26 cellular contexts compared by ENCODE assay signal in the genomic region with DNA sequence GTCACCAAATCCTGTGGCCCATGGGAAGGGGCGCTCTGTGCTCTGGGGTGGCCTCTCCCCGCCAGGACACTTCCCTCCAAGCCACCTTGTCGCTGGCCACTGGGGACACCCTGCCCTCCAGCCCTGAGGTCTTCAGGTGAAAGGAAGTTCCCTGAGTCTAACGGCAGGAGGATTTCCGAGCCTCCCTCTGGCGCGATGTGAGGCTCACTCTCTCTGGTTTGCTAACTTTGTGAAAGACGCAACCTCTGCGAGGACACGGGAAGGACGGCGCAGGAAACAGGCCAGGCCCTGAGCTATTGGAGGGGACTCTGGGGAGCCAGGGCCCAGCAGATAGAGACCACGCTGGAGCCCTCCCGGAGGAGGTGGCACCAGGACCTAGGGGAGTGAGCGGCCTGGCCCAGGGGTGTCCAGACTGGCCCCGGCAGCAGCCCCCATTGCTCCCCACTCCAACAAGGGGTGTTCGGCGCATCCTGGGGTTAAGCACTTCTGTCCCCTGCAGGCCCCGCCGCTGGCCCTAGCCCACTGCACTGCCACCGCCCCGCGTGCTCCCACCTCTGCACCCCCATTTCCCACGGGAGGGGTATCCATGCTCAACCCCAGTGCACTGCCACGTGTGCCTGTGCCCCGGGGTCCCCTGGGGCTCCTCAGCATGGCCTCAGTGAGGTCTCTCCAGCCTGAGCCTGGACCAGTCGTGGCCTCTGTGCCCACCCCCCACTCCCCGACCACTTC.
A peak's percentile ranks its signal among the peaks of the same experiment; 100 is the strongest.
DNase-seq lines count a peak whose midpoint lies in the region; ATAC-seq and TF ChIP-seq lines count a peak whose summit lies in the region.
"Had no signal": no experiment of that assay in that cellular context is flagged by ENCODE, and none has a peak within 500 bp of the region (broad histone marks: within the 10 kb centered on the region; RNA-seq: fewer than 3 reads in every experiment).

No MANE protein-coding gene starts in this region.

- intact Hi-C loops in ascending aorta (cut with DNase I), result no loop called here

- H2AFZ ChIP-seq in SK-N-SH (ENCODE audit: low read depth), result no peak overlapping the region
- H2AFZ ChIP-seq in hepatocyte, result no peak overlapping the region
- H2AFZ ChIP-seq in parathyroid adenoma, result no peak overlapping the region

- TF ChIP-seq POLR2A in NB4 (IDR thresholded peaks at IDR 0.05; ENCODE audit: extremely low read depth, insufficient read length), result no peak

- DNase-seq in SK-N-SH (peak; percentile 48), NB4 (ENCODE audit: low read depth) (peak; percentile 52), hepatocyte (ENCODE audit: low spot score) (peak; percentile 4), GOT3 (lab: John Stamatoyannopoulos, UW) (no peak), ascending aorta (ENCODE audit: low spot score in 2 of 2) (no peak), NCI-H345 (lab: John Stamatoyannopoulos, UW) (no peak)
- DNase-seq: activated CD4-positive, alpha-beta T cell treated with anti-CD3 and anti-CD28 coated beads for 48 hours; central memory CD4-positive, alpha-beta T cell; HCEC 1CT; heart right ventricle; midbrain; NCI-H1105; NCI-H2029; NCI-H2227 treated with DMSO at 0.1 percent for 48 hours; NCI-H748 treated with DMSO at 0.1 percent for 48 hours; nephron progenitor cell; RPMI8226 had no signal

- no peak for TF ChIP-seq RAD21 in SK-N-SH (IDR thresholded peaks at IDR 0.05; ENCODE audit: low read length)

- H3K9me2 ChIP-seq in SK-N-SH (no peaks in the 10 kb centered on the region), hepatocyte (replicated peaks; ENCODE audit: insufficient read depth) (no peaks in the 10 kb centered on the region)

- no peak overlapping the region for H3K27ac ChIP-seq in SK-N-SH (ENCODE audit: low read depth in 2 of 2, low read length in 1 of 2)
- H3K27ac ChIP-seq in hepatocyte, result no peak overlapping the region
- no peak overlapping the region for H3K27ac ChIP-seq in parathyroid adenoma
- no peak overlapping the region for H3K27ac ChIP-seq in ascending aorta
- H3K27ac ChIP-seq: 22Rv1, epithelial cell of prostate, heart right ventricle, left lung, prostate gland, VCaP had no signal

- WGBS in SK-N-SH (ENCODE audit: low lambda C conversion rate), result 93% methylated on average over 19 of the region's 28 CpGs
- WGBS in hepatocyte (ENCODE audit: low lambda C conversion rate, missing lambda C conversion rate), result 92% methylated on average over 23 of the region's 28 CpGs

- H4K20me1 ChIP-seq in SK-N-SH (ENCODE audit: insufficient read depth) (no peaks in the 10 kb centered on the region), hepatocyte (ENCODE audit: insufficient read depth, poor library complexity, severe bottlenecking) (no peaks in the 10 kb centered on the region)

- H3K4me2 ChIP-seq in SK-N-SH (no peak overlapping the region), hepatocyte (no peak overlapping the region), parathyroid adenoma (ENCODE audit: low read length) (peak overlapping the region; percentile 39)

- peaks cover 11% of the 10 kb centered on the region for H3F3A ChIP-seq in SK-N-SH (replicated peaks; ENCODE audit: insufficient read depth)

- H3K4me1 ChIP-seq in SK-N-SH (ENCODE audit: control insufficient read depth in 1 of 2, insufficient read depth in 2 of 2, low read depth in 1 of 2, low read length in 1 of 2), result no peaks in the 10 kb centered on the region
- H3K4me1 ChIP-seq in hepatocyte (ENCODE audit: insufficient read depth), result no peaks in the 10 kb centered on the region
- H3K4me1 ChIP-seq in parathyroid adenoma, result no peaks in the 10 kb centered on the region
- no peaks in the 10 kb centered on the region for H3K4me1 ChIP-seq in ascending aorta
- H3K4me1 ChIP-seq: heart right ventricle, left lung, prostate gland had no signal

- CTCF ChIA-PET in SK-N-SH (lab: Yijun Ruan, JAX), result interaction anchor here (1.3 kb wide), 1 partner anchor 615 kb away, joined by 3 read pairs; no protein-coding TSS in a partner anchor

- H3K36me3 ChIP-seq in SK-N-SH (replicated peaks in 1 of 2; ENCODE audit: control insufficient read depth in 1 of 2, insufficient read depth in 2 of 2, low read length in 1 of 2) (no peaks in the 10 kb centered on the region), hepatocyte (replicated peaks; ENCODE audit: insufficient read depth, low read depth) (no peaks in the 10 kb centered on the region), parathyroid adenoma (ENCODE audit: control insufficient read depth, insufficient read depth, low read length) (no peaks in the 10 kb centered on the region), ascending aorta (peaks cover 0 to 2% of the 10 kb centered on the region in 2 donors)
- H3K36me3 ChIP-seq: prostate gland had no signal

- H3K9ac ChIP-seq in SK-N-SH, result no peak overlapping the region
- H3K9ac ChIP-seq in parathyroid adenoma, result no peak overlapping the region

- no peaks in the 10 kb centered on the region for H3K27me3 ChIP-seq in SK-N-SH (ENCODE audit: insufficient read depth)
- no peaks in the 10 kb centered on the region for H3K27me3 ChIP-seq in hepatocyte
- H3K27me3 ChIP-seq in parathyroid adenoma (ENCODE audit: control insufficient read depth, insufficient read depth, low read length), result no peaks in the 10 kb centered on the region
- no peaks in the 10 kb centered on the region for H3K27me3 ChIP-seq in ascending aorta
- H3K27me3 ChIP-seq: heart right ventricle, left lung had no signal

- TF ChIP-seq CTCF in SK-N-SH (IDR thresholded peaks at IDR 0.05) (no peak), NB4 (IDR thresholded peaks at IDR 0.05; ENCODE audit: low read depth, low read length) (no peak), hepatocyte (IDR thresholded peaks at IDR 0.05; ENCODE audit: poor library complexity) (no peak), parathyroid adenoma (IDR thresholded peaks at IDR 0.05) (no peak), ascending aorta (IDR thresholded peaks at IDR 0.05) (no peak)

- no peak for ATAC-seq in SK-N-SH treated with all-trans-retinoic acid at 6 μM for 48 hours
- ATAC-seq: activated T-helper 17 cell treated with anti-CD3 and anti-CD28 coated beads, Interleukin-2, amount 50 U/mL, for 72 hours; CD8-positive, alpha-beta T cell; heart right ventricle had no signal

- POLR2A ChIA-PET in SK-N-SH (lab: Yijun Ruan, JAX), result no interaction called here

- no peaks in the 10 kb centered on the region for H3K9me3 ChIP-seq in SK-N-SH
- H3K9me3 ChIP-seq in hepatocyte (ENCODE audit: low read depth), result no peaks in the 10 kb centered on the region
- no peaks in the 10 kb centered on the region for H3K9me3 ChIP-seq in parathyroid adenoma (ENCODE audit: control insufficient read depth, low read length)
- H3K9me3 ChIP-seq in ascending aorta, result no peaks in the 10 kb centered on the region
- H3K9me3 ChIP-seq: left lung, prostate gland had no signal

- H3K79me2 ChIP-seq in SK-N-SH (ENCODE audit: insufficient read depth), result no peaks in the 10 kb centered on the region
- H3K79me2 ChIP-seq in hepatocyte, result no peaks in the 10 kb centered on the region
- H3K79me2 ChIP-seq in parathyroid adenoma, result no peaks in the 10 kb centered on the region

- H3K4me3 ChIP-seq in SK-N-SH (ENCODE audit: low read depth in 2 of 2, low read length in 1 of 2) (no peak overlapping the region), NB4 (ENCODE audit: low read depth, low read length) (no peak overlapping the region), hepatocyte (no peak overlapping the region), parathyroid adenoma (ENCODE audit: low read depth, low read length) (no peak overlapping the region), ascending aorta (no peak overlapping the region)
- H3K4me3 ChIP-seq: heart right ventricle, left lung, prostate gland had no signal

- no peak for TF ChIP-seq EP300 in SK-N-SH (IDR thresholded peaks at IDR 0.05; ENCODE audit: borderline replicate concordance in 1 of 2, low read depth in 1 of 2, low read length in 1 of 2)

TF ChIP-seq in SK-N-SH, 30 proteins besides CTCF, POLR2A, EP300 and RAD21 (continues in another document):
- TF ChIP-seq RXRA (IDR thresholded peaks at IDR 0.05; ENCODE audit: borderline replicate concordance, low read depth), result no peak
- TF ChIP-seq, protein P1, sequence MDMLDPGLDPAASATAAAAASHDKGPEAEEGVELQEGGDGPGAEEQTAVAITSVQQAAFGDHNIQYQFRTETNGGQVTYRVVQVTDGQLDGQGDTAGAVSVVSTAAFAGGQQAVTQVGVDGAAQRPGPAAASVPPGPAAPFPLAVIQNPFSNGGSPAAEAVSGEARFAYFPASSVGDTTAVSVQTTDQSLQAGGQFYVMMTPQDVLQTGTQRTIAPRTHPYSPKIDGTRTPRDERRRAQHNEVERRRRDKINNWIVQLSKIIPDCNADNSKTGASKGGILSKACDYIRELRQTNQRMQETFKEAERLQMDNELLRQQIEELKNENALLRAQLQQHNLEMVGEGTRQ (IDR thresholded peaks at IDR 0.05; ENCODE audit: borderline replicate concordance, low read depth, low read length), result no peak

TF ChIP-seq in SK-N-SH treated with all-trans-retinoic acid at 6 μM for 48 hours, 23 proteins besides CTCF, POLR2A, EP300 and RAD21 (continues in another document):
- TF ChIP-seq, protein P2, sequence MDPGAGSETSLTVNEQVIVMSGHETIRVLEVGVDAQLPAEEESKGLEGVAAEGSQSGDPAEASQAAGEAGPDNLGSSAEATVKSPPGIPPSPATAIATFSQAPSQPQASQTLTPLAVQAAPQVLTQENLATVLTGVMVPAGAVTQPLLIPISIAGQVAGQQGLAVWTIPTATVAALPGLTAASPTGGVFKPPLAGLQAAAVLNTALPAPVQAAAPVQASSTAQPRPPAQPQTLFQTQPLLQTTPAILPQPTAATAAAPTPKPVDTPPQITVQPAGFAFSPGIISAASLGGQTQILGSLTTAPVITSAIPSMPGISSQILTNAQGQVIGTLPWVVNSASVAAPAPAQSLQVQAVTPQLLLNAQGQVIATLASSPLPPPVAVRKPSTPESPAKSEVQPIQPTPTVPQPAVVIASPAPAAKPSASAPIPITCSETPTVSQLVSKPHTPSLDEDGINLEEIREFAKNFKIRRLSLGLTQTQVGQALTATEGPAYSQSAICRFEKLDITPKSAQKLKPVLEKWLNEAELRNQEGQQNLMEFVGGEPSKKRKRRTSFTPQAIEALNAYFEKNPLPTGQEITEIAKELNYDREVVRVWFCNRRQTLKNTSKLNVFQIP (CRISPR knock-in tag; IDR thresholded peaks at IDR 0.05; ENCODE audit: borderline replicate concordance, low read depth), result no peak
- TF ChIP-seq OSR1 (CRISPR knock-in tag; IDR thresholded peaks at IDR 0.05) (no peak), GLIS3 (CRISPR knock-in tag; IDR thresholded peaks at IDR 0.05) (no peak), ZFP30 (CRISPR knock-in tag; IDR thresholded peaks at IDR 0.05) (no peak), ZFP3 (CRISPR knock-in tag; IDR thresholded peaks at IDR 0.05) (no peak)
- TF ChIP-seq, protein P3, sequence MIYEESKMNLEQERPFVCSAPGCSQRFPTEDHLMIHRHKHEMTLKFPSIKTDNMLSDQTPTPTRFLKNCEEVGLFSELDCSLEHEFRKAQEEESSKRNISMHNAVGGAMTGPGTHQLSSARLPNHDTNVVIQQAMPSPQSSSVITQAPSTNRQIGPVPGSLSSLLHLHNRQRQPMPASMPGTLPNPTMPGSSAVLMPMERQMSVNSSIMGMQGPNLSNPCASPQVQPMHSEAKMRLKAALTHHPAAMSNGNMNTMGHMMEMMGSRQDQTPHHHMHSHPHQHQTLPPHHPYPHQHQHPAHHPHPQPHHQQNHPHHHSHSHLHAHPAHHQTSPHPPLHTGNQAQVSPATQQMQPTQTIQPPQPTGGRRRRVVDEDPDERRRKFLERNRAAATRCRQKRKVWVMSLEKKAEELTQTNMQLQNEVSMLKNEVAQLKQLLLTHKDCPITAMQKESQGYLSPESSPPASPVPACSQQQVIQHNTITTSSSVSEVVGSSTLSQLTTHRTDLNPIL (CRISPR knock-in tag; IDR thresholded peaks at IDR 0.05; ENCODE audit: low read depth), result no peak

Comparison
In these comparisons a context has a peak if more than half of its experiments do, and no peak if none do; other contexts are left out.
1. DNase-seq: peak in SK-N-SH (single experiment), NB4 (single experiment) and hepatocyte (single experiment); none in GOT3 (single experiment), ascending aorta (0 of 2) and NCI-H345 (single experiment).